Comparison of ENCODE assay signal across 1 cellular context in the genomic region with DNA sequence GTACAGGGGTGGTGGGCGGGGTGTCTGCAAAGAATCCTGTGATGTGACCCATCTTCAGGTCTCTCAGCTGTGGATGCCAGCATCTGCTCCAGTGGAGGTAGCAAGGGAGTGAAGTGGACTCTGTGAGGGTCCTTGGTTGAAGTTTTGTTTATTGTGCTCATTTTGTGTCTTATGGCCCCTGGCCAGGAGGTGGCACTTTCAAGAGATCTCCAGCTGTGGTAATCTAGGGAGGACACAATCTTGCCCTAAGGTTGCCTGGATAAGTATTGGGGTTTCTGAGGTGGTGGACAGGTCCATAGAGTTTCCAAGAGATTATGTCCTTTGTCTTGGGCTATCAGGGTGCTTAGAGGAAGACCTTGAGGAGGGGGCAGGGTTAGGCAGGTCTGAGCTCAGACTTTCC.
TF ChIP-seq lines count a peak whose summit lies in the region.

No MANE protein-coding gene starts in this region.

TF ChIP-seq in WTC11, 78 proteins besides CTCF, POLR2A, EP300 and RAD21 (continued from another document):
- TF ChIP-seq, protein P1, sequence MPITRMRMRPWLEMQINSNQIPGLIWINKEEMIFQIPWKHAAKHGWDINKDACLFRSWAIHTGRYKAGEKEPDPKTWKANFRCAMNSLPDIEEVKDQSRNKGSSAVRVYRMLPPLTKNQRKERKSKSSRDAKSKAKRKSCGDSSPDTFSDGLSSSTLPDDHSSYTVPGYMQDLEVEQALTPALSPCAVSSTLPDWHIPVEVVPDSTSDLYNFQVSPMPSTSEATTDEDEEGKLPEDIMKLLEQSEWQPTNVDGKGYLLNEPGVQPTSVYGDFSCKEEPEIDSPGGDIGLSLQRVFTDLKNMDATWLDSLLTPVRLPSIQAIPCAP (CRISPR knock-in tag; IDR thresholded peaks at IDR 0.05): no peak
